Comparison of ENCODE assay signal across 20 cellular contexts in genomic region chr17:56636276-56636675, GRCh38. TPM values are rescaled to one million over a fixed set of nuclear protein-coding genes. Genes with fewer than 3 reads are reported as not detected.
A peak's percentile ranks its signal among the peaks of the same experiment; 100 is the strongest.
DNase-seq lines count a peak whose midpoint lies in the region; ATAC-seq, FAIRE-seq and TF ChIP-seq lines count a peak whose summit lies in the region.
"Had no signal": no experiment of that assay in that cellular context is flagged by ENCODE, and none has a peak within 500 bp of the region (broad histone marks: within the 10 kb centered on the region; RNA-seq: fewer than 3 reads in every experiment).

No MANE protein-coding gene starts in this region.

- H3K27me3 ChIP-seq in GM23248 (replicated peaks; ENCODE audit: insufficient read depth) (peaks cover 14% of the 10 kb centered on the region), neural progenitor cell (peaks cover 6% of the 10 kb centered on the region), HepG2 (ENCODE audit: control insufficient read depth in 1 of 2, insufficient read depth in 2 of 2, low read length in 2 of 2) (peaks cover 0 to 13% of the 10 kb centered on the region in 2 experiments; a peak in 2 of 5 replicates)

- H3K36me3 ChIP-seq in GM23248 (ENCODE audit: low read depth), result no peaks in the 10 kb centered on the region
- H3K36me3 ChIP-seq in neural progenitor cell, result no peaks in the 10 kb centered on the region
- H3K36me3 ChIP-seq in HepG2 (replicated peaks in 1 of 2; ENCODE audit: control insufficient read depth in 1 of 2, insufficient read depth in 2 of 2, low read length in 2 of 2), result no peaks in the 10 kb centered on the region

- H3K36me3 Mint-ChIP-seq in neural progenitor cell, result no peaks in the 10 kb centered on the region
- H3K36me3 Mint-ChIP-seq: CD14-positive monocyte; CD8-positive, alpha-beta T cell had no signal

- no peak for FAIRE-seq in HepG2 (lab: Jason Lieb, UNC)
- FAIRE-seq: D721Med, H54 had no signal

- POLR2A ChIA-PET in HepG2 (lab: Yijun Ruan, JAX), result no interaction called here
- POLR2A ChIA-PET in RWPE1 (lab: Yijun Ruan, JAX; ENCODE audit: low non-redundant PET), result no interaction called here

- H3K9me3 Mint-ChIP-seq in neural progenitor cell, result no peaks in the 10 kb centered on the region
- H3K9me3 Mint-ChIP-seq: CD8-positive, alpha-beta T cell; IgD-negative memory B cell had no signal

- TF ChIP-seq POLR2A in HepG2 (IDR thresholded peaks at IDR 0.05; ENCODE audit: insufficient read depth in 1 of 2, low read depth in 2 of 2, low read length in 2 of 2), result no peak

- H3K79me2 ChIP-seq in GM23248 (ENCODE audit: insufficient read depth), result no peaks in the 10 kb centered on the region
- H3K79me2 ChIP-seq in neural progenitor cell (ENCODE audit: low read depth), result no peaks in the 10 kb centered on the region
- H3K79me2 ChIP-seq in HepG2 (ENCODE audit: insufficient read depth, low read length), result no peaks in the 10 kb centered on the region

- H3K27ac ChIP-seq in GM23248 (no peak overlapping the region), neural progenitor cell (no peak overlapping the region), HepG2 (ENCODE audit: extremely low read length, insufficient read depth, low read length) (no peak overlapping the region), RWPE1 (no peak overlapping the region)

- intact Hi-C loops in HepG2 (cut with micrococcal nuclease; ENCODE audit: unreplicated experiment), result no loop called here

- no TSS peak for BruUV-seq in HepG2 (replicated peaks; lab: Mats Ljungman, UMichigan)

- in situ Hi-C loops in GM23248 (cut with MboI), result no loop called here
- in situ Hi-C loops in HepG2 (cut with HindIII; ENCODE audit: extremely low pct_ligation_motif_present, low pct_unique_long_range_greater_than_20kb), result no loop called here

- H3K4me1 Mint-ChIP-seq in neural progenitor cell, result peaks cover 34% of the 10 kb centered on the region
- H3K4me1 Mint-ChIP-seq: IgD-negative memory B cell had no signal

- peaks cover 9% of the 10 kb centered on the region for H3K27me3 Mint-ChIP-seq in neural progenitor cell (ENCODE audit: insufficient read depth, low read depth)

- no peak for TF ChIP-seq RAD21 in HepG2 (CRISPR knock-in tag; IDR thresholded peaks at IDR 0.05)

- ATAC-seq in SK-N-SH treated with all-trans-retinoic acid at 6 μM for 48 hours (peak; percentile 22; the same call in 2 of the 3 replicates), HepG2 (no peak)
- ATAC-seq: CD8-positive, alpha-beta T cell; HCT116 had no signal

- TF ChIP-seq CTCF in AG10803 (conservative IDR thresholded peaks at IDR 0.05; ENCODE audit: low read length) (no peak), neural progenitor cell (IDR thresholded peaks at IDR 0.05) (no peak), HepG2 (CRISPR knock-in tag; IDR thresholded peaks at IDR 0.05) (no peak), RWPE1 (conservative IDR thresholded peaks at IDR 0.05; ENCODE audit: low read depth) (no peak)

- WGBS in GM23248 (ENCODE audit: low coverage in 1 of 2, low lambda C conversion rate in 2 of 2, missing lambda C conversion rate in 2 of 2), 2 experiments, result 3 to 6% methylated on average over 3 of the region's 3 CpGs
- 5% methylated on average over 3 of the region's 3 CpGs for WGBS in HepG2 (ENCODE audit: low lambda C conversion rate)

- no peak overlapping the region for H3K9ac ChIP-seq in GM23248
- H3K9ac ChIP-seq in neural progenitor cell, result no peak overlapping the region
- H3K9ac ChIP-seq in HepG2 (ENCODE audit: insufficient read depth, low read depth, low read length), result no peak overlapping the region

- H2AFZ ChIP-seq in GM23248 (no peak overlapping the region), neural progenitor cell (replicated peaks) (no peak overlapping the region), HepG2 (ENCODE audit: low read length) (no peak overlapping the region)

- no peaks in the 10 kb centered on the region for H3F3A ChIP-seq in GM23248 (ENCODE audit: insufficient read depth)
- no peaks in the 10 kb centered on the region for H3F3A ChIP-seq in neural progenitor cell (ENCODE audit: low read depth)

- no peaks in the 10 kb centered on the region for H4K20me1 ChIP-seq in GM23248 (ENCODE audit: insufficient read depth)
- H4K20me1 ChIP-seq in neural progenitor cell (ENCODE audit: low read depth), result no peaks in the 10 kb centered on the region
- H4K20me1 ChIP-seq in HepG2 (ENCODE audit: insufficient read depth, low read length), result no peaks in the 10 kb centered on the region

- H3K9me3 ChIP-seq in GM23248 (ENCODE audit: low read depth) (no peaks in the 10 kb centered on the region), neural progenitor cell (ENCODE audit: low read depth) (no peaks in the 10 kb centered on the region), HepG2 (ENCODE audit: low read length) (no peaks in the 10 kb centered on the region)

- H3K4me1 ChIP-seq in GM23248 (ENCODE audit: insufficient read depth) (peaks cover 10% of the 10 kb centered on the region; the same call in 1 of the 2 replicates), neural progenitor cell (no peaks in the 10 kb centered on the region), HepG2 (ENCODE audit: insufficient read depth, low read length) (no peaks in the 10 kb centered on the region)

- TF ChIP-seq EP300 in HepG2 (IDR thresholded peaks at IDR 0.05; ENCODE audit: low read depth in 2 of 2, low read length in 2 of 2) (no peak), HepG2 (CRISPR knock-in tag; IDR thresholded peaks at IDR 0.05; ENCODE audit: borderline replicate concordance) (no peak)

- H3K4me3 ChIP-seq in AG10803 (ENCODE audit: low read length), result no peak overlapping the region
- no peak overlapping the region for H3K4me3 ChIP-seq in GM23248
- H3K4me3 ChIP-seq in neural progenitor cell, result no peak overlapping the region
- no peak overlapping the region for H3K4me3 ChIP-seq in HepG2 (replicated peaks in 1 of 3; ENCODE audit: insufficient read depth in 1 of 3, low read depth in 2 of 3, low read length in 3 of 3)

- H3K9me2 ChIP-seq in GM23248 (ENCODE audit: insufficient read depth), result no peaks in the 10 kb centered on the region

- DNase-seq in AG10803 (ENCODE audit: low read depth), result peak; percentile 60
- DNase-seq in GM23248, result peak; percentile 24
- no peak for DNase-seq in neural progenitor cell (ENCODE audit: low spot score)
- DNase-seq in HepG2 (ENCODE audit: low spot score), result no peak
- no peak for DNase-seq in NK-92 (lab: John Stamatoyannopoulos, UW; ENCODE audit: unreplicated experiment)
- no peak for DNase-seq in stimulated activated CD8-positive, alpha-beta memory T cell treated with anti-CD3 and anti-CD28 coated beads, Interleukin-4, amount 100 ng/mL, for 48 hours
- DNase-seq in RWPE1 (ENCODE audit: low spot score), result no peak
- DNase-seq: 8988T; CD8-positive, alpha-beta T cell; COR-L47; DMS153; DMS79 treated with DMSO at 0.1 percent for 48 hours; GDM1 had no signal

- CTCF ChIA-PET in HepG2 (lab: Yijun Ruan, JAX; ENCODE audit: low intra/inter-chr PET ratio, low total read pairs) (no interaction called here), RWPE1 (lab: Yijun Ruan, JAX) (interaction anchor here (0.6 to 1.0 kb wide), 2 partner anchors 43 to 1852 kb away, joined by 3 to 5 read pairs; partner anchors contain the start of gene NOG)

- H3K27ac Mint-ChIP-seq in neural progenitor cell, result no peak overlapping the region
- H3K27ac Mint-ChIP-seq: CD14-positive monocyte; CD8-positive, alpha-beta T cell; IgD-negative memory B cell had no signal

- peak overlapping the region; percentile 13 for H3K4me3 Mint-ChIP-seq in neural progenitor cell
- H3K4me3 Mint-ChIP-seq: CD14-positive monocyte; CD8-positive, alpha-beta T cell; IgD-negative memory B cell had no signal

- H3K4me2 ChIP-seq in GM23248 (ENCODE audit: unreplicated experiment) (peak overlapping the region; percentile 25), neural progenitor cell (no peak overlapping the region), HepG2 (ENCODE audit: low read depth, low read length) (no peak overlapping the region)

TF ChIP-seq in SK-N-SH treated with all-trans-retinoic acid at 6 μM for 48 hours, 23 proteins besides CTCF, POLR2A, EP300 and RAD21 (continues in another document):
- TF ChIP-seq PPARA (CRISPR knock-in tag; IDR thresholded peaks at IDR 0.05; ENCODE audit: borderline replicate concordance) (no peak), ZNF70 (CRISPR knock-in tag; IDR thresholded peaks at IDR 0.05) (no peak), SNAI2 (CRISPR knock-in tag; IDR thresholded peaks at IDR 0.05) (no peak), TCF4 (CRISPR knock-in tag; IDR thresholded peaks at IDR 0.05; ENCODE audit: borderline replicate concordance) (no peak)

TF ChIP-seq in HepG2, 621 proteins besides CTCF, POLR2A, EP300 and RAD21:
- no peak for TF ChIP-seq ZNF121 (CRISPR knock-in tag; IDR thresholded peaks at IDR 0.05)
TF ChIP-seq in HepG2: peak in this region for 0.

RNA-seq across cellular contexts. Expression of gene NOG, which starts 42.8 kb away (rescaled TPM):
- 6.7 TPM in 2 replicates for total RNA-seq in GM23248 (2014; rRNA removed; shearing (Covaris generic))
- polyA plus RNA-seq in GM23248 (2016; fragmentation: Nextera tagmentation; extraction: Ambion mirVana) (3.6 and 4.4 TPM in 2 replicates), HepG2 (2011; rRNA removed) (not detected in 2 replicates)
- total RNA-seq in neural progenitor cell (ENCODE audit: low replicate concordance) (0.34 and 2.4 TPM in 2 replicates), HepG2 (2016; rRNA removed; fragmentation: Illumina TruSeq; extraction: Trizol) (not detected in 2 replicates)
- not detected in 2 replicates for total RNA-seq in HepG2 (2016; cell fraction: cytosol; rRNA removed; fragmentation: Illumina TruSeq; extraction: Trizol; ENCODE audit: low read depth)
- not detected in 2 replicates for total RNA-seq in HepG2 (2016; cell fraction: insoluble cytoplasmic fraction; rRNA removed; fragmentation: Illumina TruSeq; extraction: Trizol)
- not detected in 2 replicates for total RNA-seq in HepG2 (2016; cell fraction: membrane; rRNA removed; fragmentation: Illumina TruSeq; extraction: Trizol)
- total RNA-seq in HepG2 (2016; cell fraction: nucleus; rRNA removed; fragmentation: Illumina TruSeq; extraction: Trizol), result not detected in 2 replicates
- not detected in 2 replicates for polyA plus RNA-seq in HepG2 (2011; cell fraction: cytosol; rRNA removed)
- polyA plus RNA-seq in HepG2 (2011; cell fraction: nucleus; rRNA removed), result not detected in 2 replicates
- polyA plus RNA-seq in HepG2 (2012), result not detected in 2 replicates
- polyA plus RNA-seq in HepG2 (2016; cell fraction: cytosol; fragmentation: Illumina TruSeq; extraction: Trizol; ENCODE audit: low read depth), result not detected in 2 replicates
- polyA plus RNA-seq in HepG2 (2016; cell fraction: insoluble cytoplasmic fraction; fragmentation: Illumina TruSeq; extraction: Trizol; ENCODE audit: low read depth), result not detected in 2 replicates
- polyA plus RNA-seq in HepG2 (2016; cell fraction: membrane; fragmentation: Illumina TruSeq; extraction: Trizol; ENCODE audit: low read depth), result not detected in 2 replicates
- polyA plus RNA-seq in HepG2 (2016; cell fraction: nucleus; fragmentation: Illumina TruSeq; extraction: Trizol; ENCODE audit: insufficient read depth, low read depth), result not detected in 2 replicates
- 1.9 TPM in 1 of 2 replicates, not detected in the other for polyA minus RNA-seq in HepG2 (2011; rRNA and poly(A)+ RNA removed; ENCODE audit: low replicate concordance)
- not detected in 2 replicates for polyA minus RNA-seq in HepG2 (2011; cell fraction: cytosol; rRNA and poly(A)+ RNA removed)
- not detected in 2 replicates for polyA minus RNA-seq in HepG2 (2011; cell fraction: nucleus; rRNA and poly(A)+ RNA removed)
- total RNA-seq: HT-29 had no signal

Comparison
In these comparisons a context has a peak if more than half of its experiments do, and no peak if none do; other contexts are left out.
1. DNase-seq: peak in AG10803 (single experiment) and GM23248 (single experiment); none in neural progenitor cell (single experiment), HepG2 (single experiment), NK-92 (single experiment), stimulated activated CD8-positive, alpha-beta memory T cell treated with anti-CD3 and anti-CD28 coated beads, Interleukin-4, amount 100 ng/mL, for 48 hours (single experiment) and RWPE1 (single experiment).